In genomic region chr20:59351148-59352040, GRCh38 we compare ENCODE assay signal across 19 cellular contexts.
A peak's percentile ranks its signal among the peaks of the same experiment; 100 is the strongest.
DNase-seq lines count a peak whose midpoint lies in the region; ATAC-seq and TF ChIP-seq lines count a peak whose summit lies in the region.
"Had no signal": no experiment of that assay in that cellular context is flagged by ENCODE, and none has a peak within 500 bp of the region (broad histone marks: within the 10 kb centered on the region; RNA-seq: fewer than 3 reads in every experiment).

No MANE protein-coding gene starts in this region.

- no peak for TF ChIP-seq POLR2A in erythroblast (IDR thresholded peaks at IDR 0.05; ENCODE audit: low read length)

- H3K4me1 Mint-ChIP-seq in stimulated activated naive CD8-positive, alpha-beta T cell treated with anti-CD3 and anti-CD28 coated beads, Interleukin-15, amount 100 ng/mL, for 72 hours, result peaks cover 6% of the 10 kb centered on the region

- ATAC-seq in stimulated activated naive CD8-positive, alpha-beta T cell treated with anti-CD3 and anti-CD28 coated beads, Interleukin-15, amount 100 ng/mL, for 72 hours, result no peak
- no peak for ATAC-seq in stimulated activated naive CD8-positive, alpha-beta T cell treated with anti-CD3 and anti-CD28 coated beads, Interleukin-15, Interleukin-2, amounts not matched to agents 100 U/mL and 50 U/mL, for 24 hours
- ATAC-seq in HG03521 (IDR thresholded peaks at IDR 0.05; ENCODE audit: unreplicated experiment), result no peak
- ATAC-seq in GM21367 (IDR thresholded peaks at IDR 0.05; ENCODE audit: unreplicated experiment), result no peak
- ATAC-seq: gastrocnemius medialis, left cardiac atrium had no signal

- H3K27ac Mint-ChIP-seq in stimulated activated naive CD8-positive, alpha-beta T cell treated with anti-CD3 and anti-CD28 coated beads, Interleukin-15, amount 100 ng/mL, for 72 hours, result peak overlapping the region; percentile 1 to 60
- H3K27ac Mint-ChIP-seq: nephron progenitor cell had no signal

- no peak for DNase-seq in stimulated activated naive CD8-positive, alpha-beta T cell treated with anti-CD3 and anti-CD28 coated beads, Interleukin-15, amount 100 ng/mL, for 72 hours
- no peak for DNase-seq in stimulated activated naive CD8-positive, alpha-beta T cell treated with anti-CD3 and anti-CD28 coated beads, Interleukin-15, Interleukin-2, amounts not matched to agents 100 U/mL and 50 U/mL, for 24 hours
- peak; percentile 15 for DNase-seq in RKO (ENCODE audit: low spot score)
- DNase-seq in epithelial cell of prostate (ENCODE audit: low read depth, low spot score), result peak; percentile 10
- no peak for DNase-seq in erythroblast (lab: John Stamatoyannopoulos, UW)
- no peak for DNase-seq in cortex of kidney (lab: John Stamatoyannopoulos, UW)
- DNase-seq: activated CD4-positive, alpha-beta T cell treated with anti-CD3 and anti-CD28 coated beads, Interleukin-2, amount 50 U/mL, for 1 hour; activated naive CD4-positive, alpha-beta T cell treated with anti-CD3 and anti-CD28 coated beads, Interleukin-2, amount 50 U/mL, for 16 hours; CD4-positive, CD25-positive, alpha-beta regulatory T cell; DMS79 treated with DMSO at 0.1 percent for 48 hours; gastrocnemius medialis; left cardiac atrium; NCI-H146; nephron progenitor cell; stimulated activated CD4-positive, alpha-beta T cell treated with anti-CD3 and anti-CD28 coated beads, Interleukin-4, amount 100 ng/mL, for 24 hours; SW 1271 had no signal

- no peaks in the 10 kb centered on the region for H3K27me3 Mint-ChIP-seq in stimulated activated naive CD8-positive, alpha-beta T cell treated with anti-CD3 and anti-CD28 coated beads, Interleukin-15, amount 100 ng/mL, for 72 hours

- H3K9me3 Mint-ChIP-seq in stimulated activated naive CD8-positive, alpha-beta T cell treated with anti-CD3 and anti-CD28 coated beads, Interleukin-15, amount 100 ng/mL, for 72 hours, result no peaks in the 10 kb centered on the region
- H3K9me3 Mint-ChIP-seq: nephron progenitor cell had no signal

- no peak overlapping the region for H3K4me3 Mint-ChIP-seq in stimulated activated naive CD8-positive, alpha-beta T cell treated with anti-CD3 and anti-CD28 coated beads, Interleukin-15, amount 100 ng/mL, for 72 hours
- H3K4me3 Mint-ChIP-seq: CD4-positive, CD25-positive, alpha-beta regulatory T cell; nephron progenitor cell had no signal

- H3K27ac ChIP-seq in epithelial cell of prostate, result no peak overlapping the region
- H3K27ac ChIP-seq: coronary artery, gastrocnemius medialis had no signal

Comparison
In these comparisons a context has a peak if more than half of its experiments do, and no peak if none do; other contexts are left out.
1. DNase-seq: peak in RKO (single experiment) and epithelial cell of prostate (single experiment); none in stimulated activated naive CD8-positive, alpha-beta T cell treated with anti-CD3 and anti-CD28 coated beads, Interleukin-15, amount 100 ng/mL, for 72 hours (0 of 2), stimulated activated naive CD8-positive, alpha-beta T cell treated with anti-CD3 and anti-CD28 coated beads, Interleukin-15, Interleukin-2, amounts not matched to agents 100 U/mL and 50 U/mL, for 24 hours (single experiment), erythroblast (0 of 2) and cortex of kidney (single experiment).